8 cellular contexts compared by ENCODE assay signal in the genomic region with DNA sequence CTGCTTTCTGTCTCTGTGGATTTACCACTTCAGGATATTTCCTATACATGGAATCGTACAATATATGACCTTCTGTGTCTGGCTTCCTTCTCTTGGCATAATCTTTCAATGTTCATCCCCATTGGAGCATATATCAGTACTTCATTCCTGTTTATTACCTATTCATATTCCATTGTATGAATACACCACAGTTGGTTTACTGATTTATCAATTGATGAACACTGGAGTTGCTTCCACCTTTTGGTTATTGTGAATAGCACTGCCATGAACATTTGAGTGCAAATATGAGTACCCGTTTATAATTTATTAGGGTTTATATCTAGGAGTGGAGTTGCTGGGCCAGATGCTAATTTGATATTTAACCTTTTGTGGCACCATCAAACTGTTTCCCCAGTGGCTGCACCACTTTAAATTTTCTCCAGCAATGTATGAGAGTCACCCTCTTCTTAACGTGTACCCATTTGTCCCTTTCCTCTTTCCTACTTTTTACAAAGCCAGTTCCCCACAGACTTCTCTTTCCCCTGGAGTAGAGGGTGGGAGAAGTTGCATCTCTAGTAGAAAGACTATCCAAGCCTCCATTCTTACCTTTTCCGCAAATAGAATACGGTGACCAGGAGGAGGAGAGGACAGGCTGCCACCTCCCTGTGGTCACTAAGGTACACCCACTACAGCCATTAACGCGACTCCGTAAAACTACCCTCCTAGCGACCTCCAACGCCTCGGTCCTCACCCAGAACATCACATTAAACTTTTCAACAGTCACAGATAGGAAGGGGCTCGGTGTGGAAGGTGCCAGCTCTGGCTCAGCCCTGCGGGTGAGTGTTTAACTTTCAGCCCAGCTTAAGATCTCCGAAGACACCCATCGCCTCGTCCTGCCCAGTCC. TPM values are rescaled to one million over a fixed set of nuclear protein-coding genes. Genes with fewer than 3 reads are reported as not detected.
DNase-seq lines count a peak whose midpoint lies in the region; ATAC-seq and TF ChIP-seq lines count a peak whose summit lies in the region.
"Had no signal": no experiment of that assay in that cellular context is flagged by ENCODE, and none has a peak within 500 bp of the region (broad histone marks: within the 10 kb centered on the region; RNA-seq: fewer than 3 reads in every experiment).

No MANE protein-coding gene starts in this region.

- no peak overlapping the region for H3K4me3 Mint-ChIP-seq in HFFc6
- H3K4me3 Mint-ChIP-seq: nephron had no signal

- H3K36me3 Mint-ChIP-seq in HFFc6 (ENCODE audit: low read depth), result no peaks in the 10 kb centered on the region

- H3K27ac ChIP-seq in GM23248 (peak overlapping the region; percentile 100), iPS-18a (ENCODE audit: low read length) (peak overlapping the region; percentile 88), temporal lobe (ENCODE audit: low read depth, low read length) (peak overlapping the region; percentile 98)

- H3K4me1 Mint-ChIP-seq in HFFc6 (ENCODE audit: low read depth), result peaks cover 17% of the 10 kb centered on the region

- no peaks in the 10 kb centered on the region for H4K20me1 ChIP-seq in GM23248 (ENCODE audit: insufficient read depth)

- DNase-seq in GM23248 (peak; percentile 9), SW480 (ENCODE audit: low spot score) (peak; percentile 70), DMS114 treated with DMSO at 0.1 percent for 48 hours (lab: John Stamatoyannopoulos, UW; ENCODE audit: unreplicated experiment) (no peak), HFFc6 (no peak)

- H2AFZ ChIP-seq in GM23248, result peak overlapping the region; percentile 83

- ATAC-seq in GM18517 (IDR thresholded peaks at IDR 0.05; ENCODE audit: unreplicated experiment), result no peak

- peak overlapping the region; percentile 99 for H3K9ac ChIP-seq in GM23248
- peak overlapping the region; percentile 98 for H3K9ac ChIP-seq in iPS-18a (ENCODE audit: low read length)

- H3K4me3 ChIP-seq in GM23248 (peak overlapping the region; percentile 92), iPS-18a (ENCODE audit: low read length) (peak overlapping the region; percentile 88)

- peaks cover 47% of the 10 kb centered on the region for H3F3A ChIP-seq in GM23248 (ENCODE audit: insufficient read depth)

- H3K9me2 ChIP-seq in GM23248 (ENCODE audit: insufficient read depth), result no peaks in the 10 kb centered on the region

- H3K36me3 ChIP-seq in GM23248 (ENCODE audit: low read depth), result no peaks in the 10 kb centered on the region
- H3K36me3 ChIP-seq in iPS-18a (ENCODE audit: control insufficient read depth, low read depth, low read length), result no peaks in the 10 kb centered on the region

- no peaks in the 10 kb centered on the region for H3K9me3 Mint-ChIP-seq in HFFc6
- H3K9me3 Mint-ChIP-seq: nephron had no signal

- peaks cover 41% of the 10 kb centered on the region for H3K4me1 ChIP-seq in GM23248 (ENCODE audit: insufficient read depth)
- H3K4me1 ChIP-seq in iPS-18a (ENCODE audit: control insufficient read depth, low read depth, low read length), result peaks cover 27% of the 10 kb centered on the region

- in situ Hi-C loops in GM23248 (cut with MboI), result no loop called here

- no peak for TF ChIP-seq CTCF in HFFc6 (IDR thresholded peaks at IDR 0.05)

- H3K27me3 ChIP-seq in GM23248 (replicated peaks; ENCODE audit: insufficient read depth) (no peaks in the 10 kb centered on the region), iPS-18a (ENCODE audit: control insufficient read depth, insufficient read depth, low read length) (no peaks in the 10 kb centered on the region)

- no peaks in the 10 kb centered on the region for H3K27me3 Mint-ChIP-seq in HFFc6 (ENCODE audit: insufficient read depth)

- 0 out of 2 replicates have a peak, but pooled peaks cover 4% of the 10 kb centered on the region for H3K79me2 ChIP-seq in GM23248 (ENCODE audit: insufficient read depth)

- peak overlapping the region; percentile 92 for H3K4me2 ChIP-seq in GM23248 (ENCODE audit: unreplicated experiment)

- H3K9me3 ChIP-seq in GM23248 (ENCODE audit: low read depth) (no peaks in the 10 kb centered on the region), iPS-18a (ENCODE audit: control insufficient read depth, low read depth, low read length) (no peaks in the 10 kb centered on the region)

- WGBS in GM23248 (ENCODE audit: low coverage in 1 of 2, low lambda C conversion rate in 2 of 2, missing lambda C conversion rate in 2 of 2), 2 experiments, result 22 to 27% methylated on average over 16 of the region's 16 CpGs

- H3K27ac Mint-ChIP-seq in HFFc6, result no peak overlapping the region

RNA-seq across cellular contexts. Expression of a gene that starts 25.6 kb away (rescaled TPM):
- 19.5 and 24.2 TPM in 2 replicates for total RNA-seq in GM23248 (2014; rRNA removed; shearing (Covaris generic))
- polyA plus RNA-seq in GM23248 (2016; fragmentation: Nextera tagmentation; extraction: Ambion mirVana), result 18.6 and 19.5 TPM in 2 replicates
- 174 TPM for total RNA-seq in temporal lobe
- 10 to 100 TPM; 11.5 to 16.8 (median 14.9) TPM for total RNA-seq in HFFc6 (2021; fragmentation: NEBNext Ultra II Directional; extraction: Animal tissue kit (Norgen Biotek cat#: 25700))

RNA-seq across cellular contexts. Expression of a gene that starts 42.6 kb away (rescaled TPM):
- total RNA-seq in GM23248 (2014; rRNA removed; shearing (Covaris generic)), result not detected in 2 replicates
- not detected in 2 replicates for polyA plus RNA-seq in GM23248 (2016; fragmentation: Nextera tagmentation; extraction: Ambion mirVana)
- total RNA-seq in temporal lobe, result 0.25 TPM
- not detected for total RNA-seq in HFFc6 (2021; fragmentation: NEBNext Ultra II Directional; extraction: Animal tissue kit (Norgen Biotek cat#: 25700))

Comparison
In these comparisons a context has a peak if more than half of its experiments do, and no peak if none do; other contexts are left out.
1. DNase-seq: peak in GM23248 (single experiment) and SW480 (single experiment); none in DMS114 treated with DMSO at 0.1 percent for 48 hours (single experiment) and HFFc6 (single experiment).
2. Peak in every context shown above with its lines, with median percentiles within 50 percentile points of each other: H3K27ac ChIP-seq.